In genomic region chr9:135478191-135478590, GRCh38 we compare ENCODE assay signal across 15 cellular contexts. TPM values are rescaled to one million over a fixed set of nuclear protein-coding genes. Genes with fewer than 3 reads are reported as not detected.
DNase-seq lines count a peak whose midpoint lies in the region; ATAC-seq and TF ChIP-seq lines count a peak whose summit lies in the region.
"Had no signal": no experiment of that assay in that cellular context is flagged by ENCODE, and none has a peak within 500 bp of the region (broad histone marks: within the 10 kb centered on the region; RNA-seq: fewer than 3 reads in every experiment).

No MANE protein-coding gene starts in this region.

- peak overlapping the region; percentile 89 for H3K27ac ChIP-seq in upper lobe of right lung
- H3K27ac ChIP-seq: BLaER1 had no signal

- H3K4me1 ChIP-seq in upper lobe of right lung: peaks cover 22% of the 10 kb centered on the region

- no peaks in the 10 kb centered on the region for H3K36me3 ChIP-seq in upper lobe of right lung
- H3K36me3 ChIP-seq: BLaER1 had no signal

- intact Hi-C loops in activated CD4-positive, alpha-beta memory T cell treated with anti-CD3 and anti-CD28 coated beads for 36 hours (cut with micrococcal nuclease): loop anchor here (5.0 kb wide), 1 partner anchor 41 kb away; no protein-coding TSS in a partner anchor
- intact Hi-C loops in upper lobe of right lung (cut with DNase I): no loop called here
- intact Hi-C loops in CD14-positive monocyte (cut with micrococcal nuclease): no loop called here

- no peaks in the 10 kb centered on the region for H3K27me3 ChIP-seq in upper lobe of right lung

- no peaks in the 10 kb centered on the region for H3K9me3 ChIP-seq in upper lobe of right lung
- H3K9me3 ChIP-seq: BLaER1 had no signal

- H3K9me3 Mint-ChIP-seq in stimulated activated naive CD8-positive, alpha-beta T cell treated with anti-CD3 and anti-CD28 coated beads, Interleukin-15, Interleukin-2, amounts not matched to agents 100 ng/mL and 50 ng/mL, for 24 hours: no peaks in the 10 kb centered on the region
- no peaks in the 10 kb centered on the region for H3K9me3 Mint-ChIP-seq in stimulated activated naive CD8-positive, alpha-beta T cell treated with anti-CD3 and anti-CD28 coated beads, Interleukin-15, amount 100 ng/mL, for 72 hours
- H3K9me3 Mint-ChIP-seq in activated CD4-positive, alpha-beta memory T cell treated with anti-CD3 and anti-CD28 coated beads for 36 hours: no peaks in the 10 kb centered on the region
- H3K9me3 Mint-ChIP-seq in immature natural killer cell: no peaks in the 10 kb centered on the region
- H3K9me3 Mint-ChIP-seq in CD14-positive monocyte: no peaks in the 10 kb centered on the region

- ATAC-seq in stimulated activated naive CD8-positive, alpha-beta T cell treated with anti-CD3 and anti-CD28 coated beads, Interleukin-15, amount 100 ng/mL, for 72 hours: no peak
- ATAC-seq in upper lobe of right lung: no peak

- TF ChIP-seq CTCF in upper lobe of right lung (IDR thresholded peaks at IDR 0.05) (no peak), CD14-positive monocyte (IDR thresholded peaks at IDR 0.05) (no peak)

- peak overlapping the region; percentile 81 for H3K4me3 Mint-ChIP-seq in stimulated activated naive CD8-positive, alpha-beta T cell treated with anti-CD3 and anti-CD28 coated beads, Interleukin-15, Interleukin-2, amounts not matched to agents 100 ng/mL and 50 ng/mL, for 24 hours
- H3K4me3 Mint-ChIP-seq in stimulated activated naive CD8-positive, alpha-beta T cell treated with anti-CD3 and anti-CD28 coated beads, Interleukin-15, amount 100 ng/mL, for 72 hours: peak overlapping the region in 1 of 2 donors; percentile 21
- H3K4me3 Mint-ChIP-seq in activated CD4-positive, alpha-beta memory T cell treated with anti-CD3 and anti-CD28 coated beads for 36 hours: peak overlapping the region; percentile 79
- H3K4me3 Mint-ChIP-seq in immature natural killer cell: peak overlapping the region; percentile 85 to 94 (median 87)
- peak overlapping the region in 1 of 2 donors; percentile 89 for H3K4me3 Mint-ChIP-seq in CD14-positive monocyte

- H3K27ac Mint-ChIP-seq in stimulated activated naive CD8-positive, alpha-beta T cell treated with anti-CD3 and anti-CD28 coated beads, Interleukin-15, Interleukin-2, amounts not matched to agents 100 ng/mL and 50 ng/mL, for 24 hours: no peak overlapping the region
- H3K27ac Mint-ChIP-seq in stimulated activated naive CD8-positive, alpha-beta T cell treated with anti-CD3 and anti-CD28 coated beads, Interleukin-15, amount 100 ng/mL, for 72 hours: no peak overlapping the region
- no peak overlapping the region for H3K27ac Mint-ChIP-seq in activated CD4-positive, alpha-beta memory T cell treated with anti-CD3 and anti-CD28 coated beads for 36 hours
- H3K27ac Mint-ChIP-seq in immature natural killer cell: peak overlapping the region in 3 of 6 donors; percentile 1 to 26 (median 12)
- H3K27ac Mint-ChIP-seq in CD14-positive monocyte: no peak overlapping the region

- POLR2A ChIA-PET in activated CD4-positive, alpha-beta memory T cell treated with anti-CD3 and anti-CD28 coated beads for 36 hours (lab: Charles Lee): no interaction called here

- CTCF ChIA-PET in activated CD4-positive, alpha-beta memory T cell treated with anti-CD3 and anti-CD28 coated beads for 36 hours (lab: Charles Lee): interaction anchor here (2.5 kb wide), 1 partner anchor 26 kb away, joined by 5 read pairs; no protein-coding TSS in a partner anchor

- H3K36me3 Mint-ChIP-seq in stimulated activated naive CD8-positive, alpha-beta T cell treated with anti-CD3 and anti-CD28 coated beads, Interleukin-15, Interleukin-2, amounts not matched to agents 100 ng/mL and 50 ng/mL, for 24 hours (ENCODE audit: low read depth): no peaks in the 10 kb centered on the region
- H3K36me3 Mint-ChIP-seq in activated CD4-positive, alpha-beta memory T cell treated with anti-CD3 and anti-CD28 coated beads for 36 hours: peaks cover 1% of the 10 kb centered on the region
- H3K36me3 Mint-ChIP-seq in immature natural killer cell (no peaks in the 10 kb centered on the region), CD14-positive monocyte (no peaks in the 10 kb centered on the region)

- no peak overlapping the region for H3K4me3 ChIP-seq in upper lobe of right lung

- H3K4me1 Mint-ChIP-seq in stimulated activated naive CD8-positive, alpha-beta T cell treated with anti-CD3 and anti-CD28 coated beads, Interleukin-15, Interleukin-2, amounts not matched to agents 100 ng/mL and 50 ng/mL, for 24 hours (ENCODE audit: low read depth): peaks cover 5% of the 10 kb centered on the region
- H3K4me1 Mint-ChIP-seq in stimulated activated naive CD8-positive, alpha-beta T cell treated with anti-CD3 and anti-CD28 coated beads, Interleukin-15, amount 100 ng/mL, for 72 hours: peaks cover 6% of the 10 kb centered on the region
- H3K4me1 Mint-ChIP-seq in activated CD4-positive, alpha-beta memory T cell treated with anti-CD3 and anti-CD28 coated beads for 36 hours (ENCODE audit: low read depth): peaks cover 9% of the 10 kb centered on the region
- H3K4me1 Mint-ChIP-seq in immature natural killer cell (peaks cover 9 to 17% of the 10 kb centered on the region in 2 donors), CD14-positive monocyte (peaks cover 12% of the 10 kb centered on the region)

- no peak for DNase-seq in stimulated activated naive CD8-positive, alpha-beta T cell treated with anti-CD3 and anti-CD28 coated beads, Interleukin-15, amount 100 ng/mL, for 72 hours
- DNase-seq in activated CD4-positive, alpha-beta memory T cell treated with anti-CD3 and anti-CD28 coated beads for 36 hours: no peak
- no peak for DNase-seq in immature natural killer cell
- no peak for DNase-seq in upper lobe of right lung
- DNase-seq in CD14-positive monocyte (ENCODE audit: low spot score): no peak
- no peak for DNase-seq in SKM-1 (lab: John Stamatoyannopoulos, UW; ENCODE audit: unreplicated experiment)
- DNase-seq in Kasumi-1 (lab: John Stamatoyannopoulos, UW): no peak
- DNase-seq: activated naive CD4-positive, alpha-beta T cell treated with anti-CD3 and anti-CD28 coated beads, Interleukin-2, amount 50 U/mL, for 16 hours; IMR-90; NCI-H1436; NCI-H748 treated with DMSO at 0.1 percent for 48 hours; SIG-M5 had no signal

- peaks cover 32% of the 10 kb centered on the region for H3K27me3 Mint-ChIP-seq in stimulated activated naive CD8-positive, alpha-beta T cell treated with anti-CD3 and anti-CD28 coated beads, Interleukin-15, Interleukin-2, amounts not matched to agents 100 ng/mL and 50 ng/mL, for 24 hours
- peaks cover 79% of the 10 kb centered on the region for H3K27me3 Mint-ChIP-seq in stimulated activated naive CD8-positive, alpha-beta T cell treated with anti-CD3 and anti-CD28 coated beads, Interleukin-15, amount 100 ng/mL, for 72 hours
- H3K27me3 Mint-ChIP-seq in activated CD4-positive, alpha-beta memory T cell treated with anti-CD3 and anti-CD28 coated beads for 36 hours: peaks cover 32% of the 10 kb centered on the region
- H3K27me3 Mint-ChIP-seq in immature natural killer cell (ENCODE audit: low read depth in 3 of 3): peaks cover 4 to 28% (median 6%) of the 10 kb centered on the region in 3 donors
- H3K27me3 Mint-ChIP-seq in CD14-positive monocyte (ENCODE audit: low read depth in 3 of 3): peaks cover 20 to 35% (median 20%) of the 10 kb centered on the region in 3 donors

RNA-seq across cellular contexts. Expression of gene PPP1R26, which starts 1.4 kb away (rescaled TPM):
- 1 to 10 TPM; 3.5 to 4.9 TPM for total RNA-seq in activated CD4-positive, alpha-beta memory T cell treated with anti-CD3 and anti-CD28 coated beads for 36 hours
- polyA plus RNA-seq in immature natural killer cell: 1 to 10 TPM in 1 of 3 donors, under 1 TPM in 2; 0.29 to 1.2 (median 0.39) TPM
- 27.5 TPM for total RNA-seq in upper lobe of right lung
- polyA plus RNA-seq in CD14-positive monocyte: under 1 TPM; 0.56 to 0.60 TPM

RNA-seq across cellular contexts. Expression of gene MRPS2, which starts 22.3 kb away (rescaled TPM):
- 10 to 100 TPM; 42.2 to 42.7 TPM for total RNA-seq in activated CD4-positive, alpha-beta memory T cell treated with anti-CD3 and anti-CD28 coated beads for 36 hours
- 10 to 100 TPM; 28.6 to 53.4 (median 32.9) TPM for polyA plus RNA-seq in immature natural killer cell
- total RNA-seq in upper lobe of right lung: 23.0 TPM
- polyA plus RNA-seq in CD14-positive monocyte: 10 to 100 TPM; 27.9 to 30.2 TPM

RNA-seq across cellular contexts. Expression of gene LCN1, which starts 43.0 kb away (rescaled TPM):
- not detected for total RNA-seq in activated CD4-positive, alpha-beta memory T cell treated with anti-CD3 and anti-CD28 coated beads for 36 hours
- polyA plus RNA-seq in immature natural killer cell (not detected), CD14-positive monocyte (not detected)
- not detected for total RNA-seq in upper lobe of right lung
- total RNA-seq: IMR-90 had no signal
- polyA plus RNA-seq: IMR-90, right cardiac atrium had no signal
